13 cellular contexts compared by ENCODE assay signal in genomic region chr13:47252627-47253026, GRCh38.
"Had no signal": no experiment of that assay in that cellular context is flagged by ENCODE, and none has a peak within 500 bp of the region (broad histone marks: within the 10 kb centered on the region; RNA-seq: fewer than 3 reads in every experiment).

No MANE protein-coding gene starts in this region.

- H3K36me3 ChIP-seq: cardiac muscle cell, heart left ventricle had no signal

- H3K9me3 ChIP-seq: heart left ventricle had no signal

- H3K27ac ChIP-seq: cardiac muscle cell, dorsolateral prefrontal cortex, foreskin keratinocyte, heart left ventricle had no signal

- ATAC-seq: foreskin keratinocyte; heart left ventricle; natural killer cell treated with Interleukin-12 subunit alpha and Interleukin-12 subunit beta and Interleukin-15 and Interleukin-18, amount 100 ng/mL, for 72 hours had no signal

- H3K9me3 Mint-ChIP-seq: activated naive CD8-positive, alpha-beta T cell treated with anti-CD3 and anti-CD28 coated beads for 36 hours; activated T-helper 1 cell treated with anti-CD3 and anti-CD28 coated beads, Interleukin-12 subunit alpha, Interleukin-12 subunit beta, Interleukin-2, Interleukin-4 antibody, amounts not matched to agents 30 ng/mL and 10 ng/mL and 1 ng/mL, durations not matched to agents 14 hours and 24 hours and 36 hours; endodermal cell; type B pancreatic cell had no signal

- H3K4me1 Mint-ChIP-seq: activated naive CD8-positive, alpha-beta T cell treated with anti-CD3 and anti-CD28 coated beads for 36 hours; endodermal cell had no signal

- H3K4me3 Mint-ChIP-seq: activated naive CD8-positive, alpha-beta T cell treated with anti-CD3 and anti-CD28 coated beads for 36 hours; activated T-helper 1 cell treated with anti-CD3 and anti-CD28 coated beads, Interleukin-12 subunit alpha, Interleukin-12 subunit beta, Interleukin-2, Interleukin-4 antibody, amounts not matched to agents 30 ng/mL and 10 ng/mL and 1 ng/mL, durations not matched to agents 14 hours and 24 hours and 36 hours; endodermal cell; natural killer cell treated with Interleukin-12 subunit alpha and Interleukin-12 subunit beta and Interleukin-15 and Interleukin-18, amount 100 ng/mL, for 72 hours; type B pancreatic cell had no signal

- H3K4me1 ChIP-seq: heart left ventricle had no signal

- DNase-seq: activated CD4-positive, CD25-positive, alpha-beta regulatory T cell treated with anti-CD3 and anti-CD28 coated beads, Interleukin-2, amount 50 U/mL, for 72 hours; activated naive CD8-positive, alpha-beta T cell treated with anti-CD3 and anti-CD28 coated beads for 36 hours; dorsolateral prefrontal cortex; endodermal cell; foreskin keratinocyte; heart left ventricle; stimulated activated CD4-positive, alpha-beta T cell treated with anti-CD3 and anti-CD28 coated beads, Interleukin-15, amount 100 ng/mL, for 24 hours; stimulated activated CD4-positive, alpha-beta T cell treated with anti-CD3 and anti-CD28 coated beads, Interleukin-4, amount 100 ng/mL, for 1 hour; stimulated activated naive CD4-positive, alpha-beta T cell had no signal

- H3K27ac Mint-ChIP-seq: activated naive CD8-positive, alpha-beta T cell treated with anti-CD3 and anti-CD28 coated beads for 36 hours; activated T-helper 1 cell treated with anti-CD3 and anti-CD28 coated beads, Interleukin-12 subunit alpha, Interleukin-12 subunit beta, Interleukin-2, Interleukin-4 antibody, amounts not matched to agents 30 ng/mL and 10 ng/mL and 1 ng/mL, durations not matched to agents 14 hours and 24 hours and 36 hours; endodermal cell; natural killer cell treated with Interleukin-12 subunit alpha and Interleukin-12 subunit beta and Interleukin-15 and Interleukin-18, amount 100 ng/mL, for 72 hours; type B pancreatic cell had no signal

- H3K4me3 ChIP-seq: cardiac muscle cell, dorsolateral prefrontal cortex, heart left ventricle had no signal

- H3K27me3 ChIP-seq: dorsolateral prefrontal cortex, foreskin keratinocyte, heart left ventricle had no signal

- H3K36me3 Mint-ChIP-seq: activated naive CD8-positive, alpha-beta T cell treated with anti-CD3 and anti-CD28 coated beads for 36 hours; natural killer cell treated with Interleukin-12 subunit alpha and Interleukin-12 subunit beta and Interleukin-15 and Interleukin-18, amount 100 ng/mL, for 72 hours; type B pancreatic cell had no signal

- H3K27me3 Mint-ChIP-seq: activated naive CD8-positive, alpha-beta T cell treated with anti-CD3 and anti-CD28 coated beads for 36 hours; natural killer cell treated with Interleukin-12 subunit alpha and Interleukin-12 subunit beta and Interleukin-15 and Interleukin-18, amount 100 ng/mL, for 72 hours; type B pancreatic cell had no signal
